ENCODE assay signal across 1 cellular context in the genomic region with DNA sequence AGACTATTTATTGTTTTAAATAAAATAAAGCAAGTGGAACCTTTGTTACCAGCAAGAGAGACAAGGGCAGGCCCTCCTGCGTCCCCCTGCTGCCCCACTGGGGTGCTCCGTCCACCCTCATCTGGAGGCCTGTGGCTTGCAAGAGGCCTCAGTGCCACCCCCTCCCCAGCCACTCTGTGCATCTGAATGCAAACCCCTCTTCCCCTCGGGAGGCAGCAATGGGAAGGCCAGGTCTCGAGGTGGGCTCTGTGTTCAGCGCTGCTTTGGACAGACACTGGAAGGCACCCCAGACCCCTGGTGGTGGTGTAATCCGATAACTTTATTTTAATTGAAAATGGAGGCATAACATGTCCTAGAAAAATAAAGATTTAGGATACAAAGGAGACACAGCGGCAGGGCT.
TF ChIP-seq lines count a peak whose summit lies in the region.

No MANE protein-coding gene starts in this region.

TF ChIP-seq in GM12891, 5 proteins besides CTCF, POLR2A, EP300 and RAD21:
- TF ChIP-seq POLR2AphosphoS5 (IDR thresholded peaks at IDR 0.05; ENCODE audit: low read depth, low read length), result no peak
- no peak for TF ChIP-seq POU2F2 (IDR thresholded peaks at IDR 0.05; ENCODE audit: low read depth, low read length)
TF ChIP-seq in GM12891: peak in this region for 0.
